Comparison of ENCODE assay signal across 12 cellular contexts in the genomic region with DNA sequence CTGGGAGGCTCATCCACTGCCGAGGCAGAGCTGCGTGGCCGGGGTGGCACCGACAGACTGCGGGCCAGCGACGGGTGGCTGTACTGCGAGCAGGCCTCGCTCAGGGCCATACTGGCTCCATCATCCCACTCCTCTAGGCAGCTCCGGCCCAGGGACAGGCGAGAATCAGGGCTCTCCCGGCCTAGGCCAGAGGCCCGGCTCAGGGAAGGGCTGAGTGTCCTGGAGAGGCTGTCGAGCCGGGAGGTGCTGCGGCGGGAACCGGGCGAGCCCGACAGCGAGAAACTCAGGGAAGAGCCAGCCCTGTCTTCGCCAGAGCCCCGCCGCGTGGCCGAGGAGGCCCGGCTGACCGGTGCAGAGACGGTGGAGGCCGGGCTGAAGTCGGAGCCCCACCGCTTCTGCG. TPM values are rescaled to one million over a fixed set of nuclear protein-coding genes. Genes with fewer than 3 reads are reported as not detected.
DNase-seq lines count a peak whose midpoint lies in the region; ATAC-seq and TF ChIP-seq lines count a peak whose summit lies in the region.
"Had no signal": no experiment of that assay in that cellular context is flagged by ENCODE, and none has a peak within 500 bp of the region (broad histone marks: within the 10 kb centered on the region; RNA-seq: fewer than 3 reads in every experiment).

No MANE protein-coding gene starts in this region.

- H3K36me3 ChIP-seq in right lobe of liver: peaks cover 0 to 66% (median 21%) of the 10 kb centered on the region in 4 donors
- H3K36me3 ChIP-seq: BE2C had no signal

- WGBS in right lobe of liver (ENCODE audit: insufficient coverage, low coverage, low lambda C conversion rate, missing lambda C conversion rate): no CpG with 5 or more reads among the region's 33 CpGs

- POLR2A ChIA-PET in WTC11 (lab: Charles Lee): no interaction called here
- POLR2A ChIA-PET in HEK293T (lab: Yijun Ruan, JAX): interaction anchor here (0.6 to 1.2 kb wide), 2 partner anchors 115 to 129 kb away, joined by 3 to 5 read pairs; a partner anchor contains a TSS

- ATAC-seq in WTC11: no peak
- peak in 3 of 4 donors; percentile 3 to 10 (median 8) for ATAC-seq in right lobe of liver
- ATAC-seq in stimulated activated effector memory CD8-positive, alpha-beta T cell treated with anti-CD3 and anti-CD28 coated beads, Interleukin-12 subunit alpha, Interleukin-12 subunit beta, amount 100 ng/mL, for 72 hours: no peak
- ATAC-seq: A549, HCT116 had no signal

- no peak for TF ChIP-seq POLR2A in right lobe of liver (IDR thresholded peaks at IDR 0.05)

- no peaks in the 10 kb centered on the region for H3K27me3 ChIP-seq in right lobe of liver
- H3K27me3 ChIP-seq: BE2C had no signal

- no peaks in the 10 kb centered on the region for H3K9me3 Mint-ChIP-seq in WTC11
- no peaks in the 10 kb centered on the region for H3K9me3 Mint-ChIP-seq in stimulated activated effector memory CD8-positive, alpha-beta T cell treated with anti-CD3 and anti-CD28 coated beads, Interleukin-12 subunit alpha, Interleukin-12 subunit beta, amount 100 ng/mL, for 72 hours
- H3K9me3 Mint-ChIP-seq: CD8-positive, alpha-beta memory T cell had no signal

- CTCF ChIA-PET in WTC11 (lab: Charles Lee): interaction anchor here (0.9 to 1.8 kb wide), 3 partner anchors 37 to 115 kb away, joined by 3 to 8 read pairs (median 4); a partner anchor contains a TSS
- CTCF ChIA-PET in HEK293T (lab: Yijun Ruan, JAX): interaction anchor here (1.9 kb wide), 1 partner anchor 115 kb away, joined by 7 read pairs; no protein-coding TSS in a partner anchor

- no peak overlapping the region for H3K4me3 ChIP-seq in right lobe of liver
- H3K4me3 ChIP-seq: A549 had no signal

- peaks cover 39% of the 10 kb centered on the region for H3K4me1 Mint-ChIP-seq in WTC11
- H3K4me1 Mint-ChIP-seq in stimulated activated effector memory CD8-positive, alpha-beta T cell treated with anti-CD3 and anti-CD28 coated beads, Interleukin-12 subunit alpha, Interleukin-12 subunit beta, amount 100 ng/mL, for 72 hours: peaks cover 7% of the 10 kb centered on the region

- H3K27me3 Mint-ChIP-seq in WTC11 (ENCODE audit: low read depth): no peaks in the 10 kb centered on the region
- H3K27me3 Mint-ChIP-seq: CD8-positive, alpha-beta memory T cell had no signal

- H3K4me3 Mint-ChIP-seq in WTC11: no peak overlapping the region
- no peak overlapping the region for H3K4me3 Mint-ChIP-seq in stimulated activated effector memory CD8-positive, alpha-beta T cell treated with anti-CD3 and anti-CD28 coated beads, Interleukin-12 subunit alpha, Interleukin-12 subunit beta, amount 100 ng/mL, for 72 hours
- H3K4me3 Mint-ChIP-seq: CD8-positive, alpha-beta memory T cell had no signal

- intact Hi-C loops in right lobe of liver (cut with DNase I): no loop called here

- H3K27ac Mint-ChIP-seq in WTC11: no peak overlapping the region
- peak overlapping the region; percentile 85 for H3K27ac Mint-ChIP-seq in stimulated activated effector memory CD8-positive, alpha-beta T cell treated with anti-CD3 and anti-CD28 coated beads, Interleukin-12 subunit alpha, Interleukin-12 subunit beta, amount 100 ng/mL, for 72 hours

- TF ChIP-seq CTCF in WTC11 (IDR thresholded peaks at IDR 0.05) (no peak), right lobe of liver (IDR thresholded peaks at IDR 0.05) (no peak)

- peaks cover 16% of the 10 kb centered on the region for H3K36me3 Mint-ChIP-seq in WTC11
- H3K36me3 Mint-ChIP-seq in stimulated activated effector memory CD8-positive, alpha-beta T cell treated with anti-CD3 and anti-CD28 coated beads, Interleukin-12 subunit alpha, Interleukin-12 subunit beta, amount 100 ng/mL, for 72 hours: peaks cover 14% of the 10 kb centered on the region

- no peak for DNase-seq in WTC11 (ENCODE audit: low spot score)
- DNase-seq in right lobe of liver: no peak
- DNase-seq in stimulated activated effector memory CD8-positive, alpha-beta T cell treated with anti-CD3 and anti-CD28 coated beads, Interleukin-12 subunit alpha, Interleukin-12 subunit beta, amount 100 ng/mL, for 72 hours (ENCODE audit: low spot score in 2 of 2): no peak
- DNase-seq in HEK293T (ENCODE audit: extremely low spot score): no peak
- DNase-seq in NCI-H2107 treated with DMSO at 0.1 percent for 48 hours (lab: John Stamatoyannopoulos, UW; ENCODE audit: unreplicated experiment): no peak
- no peak for DNase-seq in UCSD-AML1 (lab: John Stamatoyannopoulos, UW; ENCODE audit: unreplicated experiment)
- DNase-seq: BE2C, Caco-2 had no signal

- peaks cover 0 to 9% (median 0%) of the 10 kb centered on the region in 4 donors for H3K4me1 ChIP-seq in right lobe of liver
- H3K4me1 ChIP-seq: A549, BE2C, Caco-2 had no signal

- no peaks in the 10 kb centered on the region for H3K9me3 ChIP-seq in right lobe of liver
- H3K9me3 ChIP-seq: A549, BE2C, Caco-2 had no signal

- H3K27ac ChIP-seq in right lobe of liver: no peak overlapping the region
- H3K27ac ChIP-seq: A549, HL-60 had no signal

TF ChIP-seq in WTC11, 78 proteins besides CTCF, POLR2A, EP300 and RAD21:
- TF ChIP-seq SOX15 (CRISPR knock-in tag; IDR thresholded peaks at IDR 0.05) (no peak), ZNF416 (CRISPR knock-in tag; IDR thresholded peaks at IDR 0.05) (no peak), TP53 (CRISPR knock-in tag; IDR thresholded peaks at IDR 0.05) (no peak)
- TF ChIP-seq, protein P1, sequence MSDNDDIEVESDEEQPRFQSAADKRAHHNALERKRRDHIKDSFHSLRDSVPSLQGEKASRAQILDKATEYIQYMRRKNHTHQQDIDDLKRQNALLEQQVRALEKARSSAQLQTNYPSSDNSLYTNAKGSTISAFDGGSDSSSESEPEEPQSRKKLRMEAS (CRISPR knock-in tag; IDR thresholded peaks at IDR 0.05): 0 out of 2 replicates have a peak, but pooled peaks have one; percentile 17
- TF ChIP-seq, protein P2, sequence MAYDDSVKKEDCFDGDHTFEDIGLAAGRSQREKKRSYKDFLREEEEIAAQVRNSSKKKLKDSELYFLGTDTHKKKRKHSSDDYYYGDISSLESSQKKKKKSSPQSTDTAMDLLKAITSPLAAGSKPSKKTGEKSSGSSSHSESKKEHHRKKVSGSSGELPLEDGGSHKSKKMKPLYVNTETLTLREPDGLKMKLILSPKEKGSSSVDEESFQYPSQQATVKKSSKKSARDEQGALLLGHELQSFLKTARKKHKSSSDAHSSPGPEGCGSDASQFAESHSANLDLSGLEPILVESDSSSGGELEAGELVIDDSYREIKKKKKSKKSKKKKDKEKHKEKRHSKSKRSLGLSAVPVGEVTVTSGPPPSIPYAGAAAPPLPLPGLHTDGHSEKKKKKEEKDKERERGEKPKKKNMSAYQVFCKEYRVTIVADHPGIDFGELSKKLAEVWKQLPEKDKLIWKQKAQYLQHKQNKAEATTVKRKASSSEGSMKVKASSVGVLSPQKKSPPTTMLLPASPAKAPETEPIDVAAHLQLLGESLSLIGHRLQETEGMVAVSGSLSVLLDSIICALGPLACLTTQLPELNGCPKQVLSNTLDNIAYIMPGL (CRISPR knock-in tag; IDR thresholded peaks at IDR 0.05): peak; percentile 20; the same call in 1 of the 2 replicates

TF ChIP-seq in HEK293T, 16 proteins besides CTCF, POLR2A, EP300 and RAD21:
- TF ChIP-seq NFRKB (IDR thresholded peaks at IDR 0.05): no peak

RNA-seq across cellular contexts. Expression of a gene that starts 37.4 kb away (rescaled TPM):
- total RNA-seq in WTC11 (2021) (32.4 to 34.2 TPM (median 34.1 TPM) in 3 replicates), right lobe of liver (100 to 1,000 TPM; 167 to 322 (median 226) TPM)

Comparison
In these comparisons a context has a peak if more than half of its experiments do, and no peak if none do; other contexts are left out.
1. ATAC-seq: peak in right lobe of liver (3 of 4); none in WTC11 (single experiment) and stimulated activated effector memory CD8-positive, alpha-beta T cell treated with anti-CD3 and anti-CD28 coated beads, Interleukin-12 subunit alpha, Interleukin-12 subunit beta, amount 100 ng/mL, for 72 hours (single experiment).